In genomic region chr2:72834561-72834960, GRCh38 we compare ENCODE assay signal across 27 cellular contexts. TPM values are rescaled to one million over a fixed set of nuclear protein-coding genes. Genes with fewer than 3 reads are reported as not detected.
"Had no signal": no experiment of that assay in that cellular context is flagged by ENCODE, and none has a peak within 500 bp of the region (broad histone marks: within the 10 kb centered on the region; RNA-seq: fewer than 3 reads in every experiment).

No MANE protein-coding gene starts in this region.

- DNase-seq: activated CD4-positive, alpha-beta T cell treated with anti-CD3 and anti-CD28 coated beads, Interleukin-2, amount 10 ng/mL, durations not matched to agents 24 days and 14 days; activated CD4-positive, alpha-beta T cell treated with anti-CD3 and anti-CD28 coated beads, Interleukin-2, amount 50 U/mL, for 4 hours; activated CD8-positive, alpha-beta T cell treated with anti-CD3 and anti-CD28 coated beads for 36 hours; activated gamma-delta T cell; activated naive CD4-positive, alpha-beta T cell treated with Interleukin-2 at 50 U/mL for 16 hours; activated T-cell treated with anti-CD3 and anti-CD28 coated beads, Interleukin-2, amount 50 U/mL, for 1 hour; adrenal gland; body of pancreas; central memory CD4-positive, alpha-beta T cell; NCI-H1092 treated with DMSO at 0.1 percent for 48 hours; NCI-H1417; NCI-H146; NCI-H187; NCI-H2029 treated with DMSO at 0.1 percent for 48 hours; NCI-H2107; NCI-H2171; NCI-H510A; NCI-H526; NCI-H748 treated with DMSO at 0.1 percent for 48 hours; SHP77; SJCRH30 had no signal

- H3K4me1 ChIP-seq: adrenal gland, body of pancreas, breast epithelium, SJCRH30 had no signal

- H3K27me3 ChIP-seq: adrenal gland, body of pancreas, breast epithelium had no signal

- FAIRE-seq: astrocyte had no signal

- H3K9me3 ChIP-seq: adrenal gland, body of pancreas, breast epithelium, SJCRH30 had no signal

- H3K4me3 ChIP-seq: adrenal gland, body of pancreas, breast epithelium, SJCRH30, SK-N-MC had no signal

- H3K36me3 ChIP-seq: adrenal gland, breast epithelium, SJCRH30 had no signal

- ATAC-seq: activated CD8-positive, alpha-beta T cell treated with anti-CD3 and anti-CD28 coated beads for 36 hours; activated naive CD4-positive, alpha-beta T cell treated with anti-CD3 and anti-CD28 coated beads, Interleukin-2, amount 50 U/mL, for 72 hours; body of pancreas; Panc1 had no signal

- H3K27ac ChIP-seq: adrenal gland, body of pancreas, breast epithelium, SJCRH30, SK-N-MC had no signal

RNA-seq across cellular contexts. Expression of gene SPR, which starts 52.6 kb away (rescaled TPM):
- total RNA-seq: OCI-LY7 had no signal
